14 cellular contexts compared by ENCODE assay signal in the genomic region with DNA sequence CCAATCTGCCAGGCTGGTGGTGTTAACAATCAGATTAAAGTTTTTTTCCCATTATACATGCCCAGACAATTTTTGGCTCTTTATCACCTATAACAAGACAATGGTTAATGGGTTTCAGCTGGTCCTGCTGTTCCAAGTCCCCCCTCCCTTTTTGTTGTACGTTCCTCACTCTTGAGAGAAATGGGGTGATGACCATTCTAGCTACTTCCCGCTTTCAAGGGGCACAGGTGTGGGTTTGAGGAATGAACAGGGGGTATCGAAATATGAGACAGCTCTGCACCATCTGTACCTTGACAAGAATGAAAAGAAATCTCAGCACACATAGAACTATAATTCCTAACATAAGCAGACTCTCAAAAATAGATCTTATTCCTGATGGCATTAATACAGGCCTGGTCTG.
DNase-seq lines count a peak whose midpoint lies in the region; ATAC-seq and TF ChIP-seq lines count a peak whose summit lies in the region.
"Had no signal": no experiment of that assay in that cellular context is flagged by ENCODE, and none has a peak within 500 bp of the region (broad histone marks: within the 10 kb centered on the region; RNA-seq: fewer than 3 reads in every experiment).

No MANE protein-coding gene starts in this region.

- H3K9me3 ChIP-seq in RWPE2 (ENCODE audit: severe bottlenecking) = peaks cover 17% of the 10 kb centered on the region

- H3K9me3 Mint-ChIP-seq in neural crest cell = peaks cover 15% of the 10 kb centered on the region

- no peaks in the 10 kb centered on the region for H3K27me3 ChIP-seq in RWPE2 (ENCODE audit: insufficient read depth, poor library complexity, severe bottlenecking)

- no peak overlapping the region for H3K4me3 Mint-ChIP-seq in neural crest cell
- H3K4me3 Mint-ChIP-seq: CD8-positive, alpha-beta T cell; IgD-negative memory B cell had no signal

- H3K27ac ChIP-seq in RWPE2 (ENCODE audit: poor library complexity, severe bottlenecking) = peak overlapping the region; percentile 13
- H3K27ac ChIP-seq: PC-9 had no signal

- no peak for ATAC-seq in RWPE2 (ENCODE audit: low read depth)
- ATAC-seq: CD8-positive, alpha-beta T cell had no signal

- peaks cover 5% of the 10 kb centered on the region for H3K36me3 Mint-ChIP-seq in neural crest cell (ENCODE audit: low read depth)
- H3K36me3 Mint-ChIP-seq: CD8-positive, alpha-beta T cell had no signal

- no peak for TF ChIP-seq CTCF in RWPE2 (IDR thresholded peaks at IDR 0.05; ENCODE audit: poor library complexity, severe bottlenecking)
- TF ChIP-seq CTCF in neural crest cell (conservative IDR thresholded peaks at IDR 0.05) = no peak

- DNase-seq in ELR (ENCODE audit: low read depth) (peak; percentile 11), NCI-H1694 (lab: John Stamatoyannopoulos, UW) (peak; percentile 7), RWPE2 (ENCODE audit: low spot score) (no peak), neural crest cell (ENCODE audit: low read depth, low spot score) (no peak), ecto neural progenitor cell (ENCODE audit: low spot score) (no peak), kidney tubule cell (ENCODE audit: low spot score) (no peak), hepatic stellate cell (ENCODE audit: low spot score) (no peak)
- DNase-seq: CD8-positive, alpha-beta T cell; NCI-H1436; NCI-H2107; NCI-H345; NCI-H526 treated with DMSO at 0.1 percent for 48 hours; PC-9 had no signal

- no peak overlapping the region for H3K4me3 ChIP-seq in RWPE2 (ENCODE audit: severe bottlenecking)
- H3K4me3 ChIP-seq: PC-9 had no signal

- no peaks in the 10 kb centered on the region for H3K4me1 Mint-ChIP-seq in neural crest cell
- H3K4me1 Mint-ChIP-seq: IgD-negative memory B cell had no signal

- H3K27ac Mint-ChIP-seq in neural crest cell (ENCODE audit: unreplicated experiment) = peak overlapping the region; percentile 5
- H3K27ac Mint-ChIP-seq: CD8-positive, alpha-beta T cell; IgD-negative memory B cell had no signal

- no peaks in the 10 kb centered on the region for H3K27me3 Mint-ChIP-seq in neural crest cell (ENCODE audit: low read depth)
- H3K27me3 Mint-ChIP-seq: IgD-negative memory B cell had no signal

- H3K4me1 ChIP-seq in RWPE2 (ENCODE audit: insufficient read depth, poor library complexity, severe bottlenecking) = no peaks in the 10 kb centered on the region

- H3K36me3 ChIP-seq in RWPE2 (ENCODE audit: low read depth) = no peaks in the 10 kb centered on the region

Comparison
In these comparisons a context has a peak if more than half of its experiments do, and no peak if none do; other contexts are left out.
1. DNase-seq: peak in ELR (single experiment) and NCI-H1694 (single experiment); none in RWPE2 (single experiment), neural crest cell (single experiment), ecto neural progenitor cell (single experiment), kidney tubule cell (single experiment) and hepatic stellate cell (single experiment).